In genomic region chr19:16315825-16316505, GRCh38 we compare ENCODE assay signal across 9 cellular contexts.
DNase-seq lines count a peak whose midpoint lies in the region; TF ChIP-seq lines count a peak whose summit lies in the region.
"Had no signal": no experiment of that assay in that cellular context is flagged by ENCODE, and none has a peak within 500 bp of the region (broad histone marks: within the 10 kb centered on the region; RNA-seq: fewer than 3 reads in every experiment).

No MANE protein-coding gene starts in this region.

- peak; percentile 97 for DNase-seq in AG09319 (ENCODE audit: extremely low read depth, low read depth)
- peak; percentile 95 for DNase-seq in OCI-M1 (lab: John Stamatoyannopoulos, UW)
- DNase-seq in epidermal melanocyte (ENCODE audit: insufficient read length, low spot score): peak; percentile 82
- DNase-seq in non-pigmented ciliary epithelial cell (ENCODE audit: low read depth): peak; percentile 96
- no peak for DNase-seq in hippocampal formation (lab: John Stamatoyannopoulos, UW)
- no peak for DNase-seq in midbrain (lab: John Stamatoyannopoulos, UW)
- no peak for DNase-seq in HuH-7 (ENCODE audit: low spot score)
- no peak for DNase-seq in NCI-H510A treated with DMSO at 0.1 percent for 48 hours (lab: John Stamatoyannopoulos, UW)
- DNase-seq: stimulated activated naive B cell treated with anti-CD40 and anti-IgM and Interleukin-4, amounts not matched to agents 10 μg/mL and 1 μg/mL and 100 μg/mL, for 72 hours had no signal

- no peak for TF ChIP-seq CTCF in AG09319 (IDR thresholded peaks at IDR 0.05; ENCODE audit: low read depth, low read length)

Comparison
In these comparisons a context has a peak if more than half of its experiments do, and no peak if none do; other contexts are left out.
1. DNase-seq: peak in AG09319 (single experiment), OCI-M1 (single experiment), epidermal melanocyte (single experiment) and non-pigmented ciliary epithelial cell (single experiment); none in hippocampal formation (0 of 2), midbrain (single experiment), HuH-7 (single experiment) and NCI-H510A treated with DMSO at 0.1 percent for 48 hours (single experiment).